ENCODE assay signal across 13 cellular contexts in genomic region chr4:154490261-154490588, GRCh38. TPM values are rescaled to one million over a fixed set of nuclear protein-coding genes. Genes with fewer than 3 reads are reported as not detected.
DNase-seq lines count a peak whose midpoint lies in the region; ATAC-seq, FAIRE-seq and TF ChIP-seq lines count a peak whose summit lies in the region.
"Had no signal": no experiment of that assay in that cellular context is flagged by ENCODE, and none has a peak within 500 bp of the region (broad histone marks: within the 10 kb centered on the region; RNA-seq: fewer than 3 reads in every experiment).

No MANE protein-coding gene starts in this region.

- H3K9ac ChIP-seq in HUES6 (ENCODE audit: low read length) = no peak overlapping the region
- H3K9ac ChIP-seq in astrocyte (ENCODE audit: low read length) = no peak overlapping the region

- no peak overlapping the region for H3K27ac ChIP-seq in HUES6 (ENCODE audit: low read depth, low read length)
- no peak overlapping the region for H3K27ac ChIP-seq in astrocyte (ENCODE audit: low read depth, low read length)
- H3K27ac ChIP-seq in stomach = no peak overlapping the region

- no peaks in the 10 kb centered on the region for H3K79me2 ChIP-seq in astrocyte (ENCODE audit: insufficient read depth, low read length)

- DNase-seq in astrocyte (ENCODE audit: low read depth) (no peak), mesothelial cell of epicardium (ENCODE audit: low spot score in 2 of 2, unreplicated experiment in 2 of 2) (no peak), stomach (no peak), NCI-H1048 (lab: John Stamatoyannopoulos, UW) (no peak)
- DNase-seq: activated CD8-positive, alpha-beta memory T cell treated with anti-CD3 and anti-CD28 coated beads, Interleukin-2, amount 50 U/mL, for 4 hours; cortex of kidney; NCI-H1105 treated with DMSO at 0.1 percent for 48 hours; NK-92 treated with Interleukin-12 subunit alpha and Interleukin-12 subunit beta, amount 100 ng/mL, for 24 hours had no signal

- H3K4me1 ChIP-seq in HUES6 (ENCODE audit: control insufficient read depth, insufficient read depth, low read length) (no peaks in the 10 kb centered on the region), astrocyte (ENCODE audit: insufficient read depth, low read length) (no peaks in the 10 kb centered on the region), stomach (peaks cover 14 to 34% (median 27%) of the 10 kb centered on the region in 4 donors)

- H3K36me3 ChIP-seq in HUES6 (ENCODE audit: control insufficient read depth, insufficient read depth, low read length) (no peaks in the 10 kb centered on the region), astrocyte (ENCODE audit: insufficient read depth, low read length) (no peaks in the 10 kb centered on the region), stomach (no peaks in the 10 kb centered on the region)

- no peaks in the 10 kb centered on the region for H4K20me1 ChIP-seq in astrocyte (ENCODE audit: insufficient read depth, low read length)

- peaks cover 34% of the 10 kb centered on the region for H3K27me3 Mint-ChIP-seq in astrocyte (ENCODE audit: low read depth, unreplicated experiment)
- peaks cover 46% of the 10 kb centered on the region for H3K27me3 Mint-ChIP-seq in mesothelial cell of epicardium (ENCODE audit: low read depth)

- peak overlapping the region; percentile 80 for H3K4me2 ChIP-seq in astrocyte (ENCODE audit: low read length)

- TF ChIP-seq EP300 in stomach (IDR thresholded peaks at IDR 0.05) = no peak

- 2 to 18% (median 5%) methylated on average over 12 to 52 of the region's 52 CpGs for WGBS in stomach, 5 donors

- no peak for TF ChIP-seq POLR2A in stomach (IDR thresholded peaks at IDR 0.05)

- ATAC-seq in SK-N-SH treated with all-trans-retinoic acid at 6 μM for 48 hours = no peak
- ATAC-seq in HG03442 (IDR thresholded peaks at IDR 0.05; ENCODE audit: unreplicated experiment) = no peak

- H3K4me1 Mint-ChIP-seq in astrocyte (ENCODE audit: low read depth, unreplicated experiment) (no peaks in the 10 kb centered on the region), mesothelial cell of epicardium (peaks cover 11% of the 10 kb centered on the region)

- no peak overlapping the region for H2AFZ ChIP-seq in astrocyte (ENCODE audit: low read depth, low read length)

- no peak for FAIRE-seq in astrocyte (lab: Jason Lieb, UNC)

- intact Hi-C loops in stomach (cut with DNase I; ENCODE audit: low total_unique reads) = no loop called here

- peak overlapping the region; percentile 59 for H3K4me3 ChIP-seq in HUES6 (ENCODE audit: low read depth, low read length)
- no peak overlapping the region for H3K4me3 ChIP-seq in astrocyte (ENCODE audit: insufficient read depth, low read depth, low read length)
- H3K4me3 ChIP-seq in stomach = peak overlapping the region; percentile 41 to 58 (median 46)

- no peak overlapping the region for H3K27ac Mint-ChIP-seq in astrocyte (ENCODE audit: unreplicated experiment)
- no peak overlapping the region for H3K27ac Mint-ChIP-seq in mesothelial cell of epicardium

- H3K9me3 ChIP-seq in HUES6 (ENCODE audit: control insufficient read depth, insufficient read depth, low read depth, low read length) (no peaks in the 10 kb centered on the region), astrocyte (ENCODE audit: insufficient read depth, low read depth, low read length) (peaks cover 4% of the 10 kb centered on the region), stomach (no peaks in the 10 kb centered on the region)

- H3K9me3 Mint-ChIP-seq in astrocyte (ENCODE audit: unreplicated experiment) (peaks cover 9% of the 10 kb centered on the region), mesothelial cell of epicardium (no peaks in the 10 kb centered on the region)

- no peaks in the 10 kb centered on the region for H3K36me3 Mint-ChIP-seq in astrocyte (ENCODE audit: low read depth, unreplicated experiment)
- no peaks in the 10 kb centered on the region for H3K36me3 Mint-ChIP-seq in mesothelial cell of epicardium

- TF ChIP-seq CTCF in astrocyte (IDR thresholded peaks at IDR 0.05; ENCODE audit: insufficient read depth, low read depth, low read length) = no peak
- no peak for TF ChIP-seq CTCF in mesothelial cell of epicardium (IDR thresholded peaks at IDR 0.05; ENCODE audit: unreplicated experiment)
- no peak for TF ChIP-seq CTCF in stomach (IDR thresholded peaks at IDR 0.05)

- peaks cover 93% of the 10 kb centered on the region for H3K27me3 ChIP-seq in HUES6 (ENCODE audit: control insufficient read depth, insufficient read depth, low read length)
- H3K27me3 ChIP-seq in astrocyte (ENCODE audit: insufficient read depth, low read length) = peaks cover 38% of the 10 kb centered on the region
- peaks cover 0 to 47% (median 34%) of the 10 kb centered on the region in 3 donors for H3K27me3 ChIP-seq in stomach

- H3K4me3 Mint-ChIP-seq in astrocyte (ENCODE audit: unreplicated experiment) (no peak overlapping the region), mesothelial cell of epicardium (peak overlapping the region; percentile 78)

TF ChIP-seq in SK-N-SH treated with all-trans-retinoic acid at 6 μM for 48 hours, 23 proteins besides CTCF, POLR2A, EP300 and RAD21 (continues in another document):
- TF ChIP-seq, protein P1, sequence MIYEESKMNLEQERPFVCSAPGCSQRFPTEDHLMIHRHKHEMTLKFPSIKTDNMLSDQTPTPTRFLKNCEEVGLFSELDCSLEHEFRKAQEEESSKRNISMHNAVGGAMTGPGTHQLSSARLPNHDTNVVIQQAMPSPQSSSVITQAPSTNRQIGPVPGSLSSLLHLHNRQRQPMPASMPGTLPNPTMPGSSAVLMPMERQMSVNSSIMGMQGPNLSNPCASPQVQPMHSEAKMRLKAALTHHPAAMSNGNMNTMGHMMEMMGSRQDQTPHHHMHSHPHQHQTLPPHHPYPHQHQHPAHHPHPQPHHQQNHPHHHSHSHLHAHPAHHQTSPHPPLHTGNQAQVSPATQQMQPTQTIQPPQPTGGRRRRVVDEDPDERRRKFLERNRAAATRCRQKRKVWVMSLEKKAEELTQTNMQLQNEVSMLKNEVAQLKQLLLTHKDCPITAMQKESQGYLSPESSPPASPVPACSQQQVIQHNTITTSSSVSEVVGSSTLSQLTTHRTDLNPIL (CRISPR knock-in tag; IDR thresholded peaks at IDR 0.05; ENCODE audit: low read depth) = no peak
- TF ChIP-seq ZNF8 (CRISPR knock-in tag; IDR thresholded peaks at IDR 0.05) (no peak), POU6F1 (CRISPR knock-in tag; IDR thresholded peaks at IDR 0.05; ENCODE audit: borderline replicate concordance, low read depth) (no peak), ZFP3 (CRISPR knock-in tag; IDR thresholded peaks at IDR 0.05) (no peak), BACH2 (CRISPR knock-in tag; IDR thresholded peaks at IDR 0.05; ENCODE audit: borderline replicate concordance) (no peak), RARB (CRISPR knock-in tag; IDR thresholded peaks at IDR 0.05) (no peak), CSDC2 (CRISPR knock-in tag; IDR thresholded peaks at IDR 0.05) (no peak), ZNF70 (CRISPR knock-in tag; IDR thresholded peaks at IDR 0.05) (no peak)
- TF ChIP-seq, protein P2, sequence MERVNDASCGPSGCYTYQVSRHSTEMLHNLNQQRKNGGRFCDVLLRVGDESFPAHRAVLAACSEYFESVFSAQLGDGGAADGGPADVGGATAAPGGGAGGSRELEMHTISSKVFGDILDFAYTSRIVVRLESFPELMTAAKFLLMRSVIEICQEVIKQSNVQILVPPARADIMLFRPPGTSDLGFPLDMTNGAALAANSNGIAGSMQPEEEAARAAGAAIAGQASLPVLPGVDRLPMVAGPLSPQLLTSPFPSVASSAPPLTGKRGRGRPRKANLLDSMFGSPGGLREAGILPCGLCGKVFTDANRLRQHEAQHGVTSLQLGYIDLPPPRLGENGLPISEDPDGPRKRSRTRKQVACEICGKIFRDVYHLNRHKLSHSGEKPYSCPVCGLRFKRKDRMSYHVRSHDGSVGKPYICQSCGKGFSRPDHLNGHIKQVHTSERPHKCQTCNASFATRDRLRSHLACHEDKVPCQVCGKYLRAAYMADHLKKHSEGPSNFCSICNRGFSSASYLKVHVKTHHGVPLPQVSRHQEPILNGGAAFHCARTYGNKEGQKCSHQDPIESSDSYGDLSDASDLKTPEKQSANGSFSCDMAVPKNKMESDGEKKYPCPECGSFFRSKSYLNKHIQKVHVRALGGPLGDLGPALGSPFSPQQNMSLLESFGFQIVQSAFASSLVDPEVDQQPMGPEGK (CRISPR knock-in tag; IDR thresholded peaks at IDR 0.05; ENCODE audit: borderline replicate concordance) = no peak

RNA-seq across cellular contexts. Expression of gene DCHS2, which starts 1.4 kb away (rescaled TPM):
- total RNA-seq in astrocyte = 0.25 and 0.36 TPM in 2 replicates
- total RNA-seq in mesothelial cell of epicardium = 4.1 to 5.1 TPM (median 4.8 TPM) in 3 replicates
- 1 to 10 TPM in 3 of 5 donors, not detected in 2; 1.8 to 9.7 (median 9.7) TPM for total RNA-seq in stomach
- 1 to 10 TPM in 1 of 3 donors, under 1 TPM in 2; 0.30 to 1.2 (median 0.31) TPM for polyA plus RNA-seq in stomach
- total RNA-seq: subcutaneous adipose tissue; T-helper 1 cell treated with Interleukin-12 subunit alpha and Interleukin-12 subunit beta and Interleukin-4 antibody, amounts not matched to agents 30 ng/mL and 1 ng/mL, for 36 hours had no signal

RNA-seq across cellular contexts. Expression of gene PLRG1, which starts 60.0 kb away (rescaled TPM):
- total RNA-seq in astrocyte = 77.4 and 81.3 TPM in 2 replicates
- total RNA-seq in mesothelial cell of epicardium = 81.7 to 88.6 TPM (median 88.3 TPM) in 3 replicates
- 10 to 100 TPM in 4 of 5 donors, 1 to 10 TPM in 1; 1.2 to 52.5 (median 45.5) TPM for total RNA-seq in stomach
- polyA plus RNA-seq in stomach = 10 to 100 TPM; 22.5 to 43.8 (median 40.9) TPM
